Comparison of ENCODE assay signal across 11 cellular contexts in genomic region chr12:99529966-99530365, GRCh38.
DNase-seq lines count a peak whose midpoint lies in the region; ATAC-seq and TF ChIP-seq lines count a peak whose summit lies in the region.
"Had no signal": no experiment of that assay in that cellular context is flagged by ENCODE, and none has a peak within 500 bp of the region (broad histone marks: within the 10 kb centered on the region; RNA-seq: fewer than 3 reads in every experiment).

No MANE protein-coding gene starts in this region.

- peaks cover 28% of the 10 kb centered on the region for H3K4me1 ChIP-seq in OCI-LY3 (ENCODE audit: low read length)

- no peaks in the 10 kb centered on the region for H3K9me3 Mint-ChIP-seq in nephron progenitor cell

- H3K27ac Mint-ChIP-seq in nephron progenitor cell, result no peak overlapping the region

- H3K4me3 Mint-ChIP-seq in nephron progenitor cell, result no peak overlapping the region

- H4K20me1 ChIP-seq in OCI-LY3 (ENCODE audit: insufficient read depth, low read length), result no peaks in the 10 kb centered on the region

- no peaks in the 10 kb centered on the region for H3K4me1 Mint-ChIP-seq in nephron progenitor cell

- peaks cover 4% of the 10 kb centered on the region for H3K36me3 ChIP-seq in OCI-LY3 (replicated peaks; ENCODE audit: low read depth, low read length)
- H3K36me3 ChIP-seq: cardiac muscle cell had no signal

- H3K36me3 Mint-ChIP-seq in nephron progenitor cell (ENCODE audit: low read depth), result no peaks in the 10 kb centered on the region

- no peaks in the 10 kb centered on the region for H3K79me2 ChIP-seq in OCI-LY3 (ENCODE audit: low read length)

- no peak for TF ChIP-seq CTCF in OCI-LY3 (IDR thresholded peaks at IDR 0.05; ENCODE audit: low read depth, low read length)
- TF ChIP-seq CTCF in nephron progenitor cell (IDR thresholded peaks at IDR 0.05), result no peak

- DNase-seq in ACHN, result peak; percentile 50
- peak; percentile 2 for DNase-seq in GM19240 (ENCODE audit: insufficient read length, low spot score)
- DNase-seq in D341Med (ENCODE audit: low spot score), result no peak
- DNase-seq in NCI-H524 treated with DMSO at 0.1 percent for 48 hours (lab: John Stamatoyannopoulos, UW), result no peak
- no peak for DNase-seq in left cardiac atrium
- no peak for DNase-seq in nephron progenitor cell
- DNase-seq: NCI-H446 treated with DMSO at 0.1 percent for 48 hours had no signal

- no peaks in the 10 kb centered on the region for H3K27me3 ChIP-seq in OCI-LY3 (ENCODE audit: low read depth, low read length)
- H3K27me3 ChIP-seq: cardiac muscle cell had no signal

- no peaks in the 10 kb centered on the region for H3K27me3 Mint-ChIP-seq in nephron progenitor cell (ENCODE audit: low read depth, poor library complexity)

- no peak overlapping the region for H3K9ac ChIP-seq in OCI-LY3 (ENCODE audit: low read length)

- 0 out of 2 replicates have a peak overlapping the region, but pooled peaks have one; percentile 7 for H3K4me2 ChIP-seq in OCI-LY3 (ENCODE audit: low read length)

- H3K9me3 ChIP-seq in OCI-LY3 (ENCODE audit: insufficient read depth, low read length), result 0 out of 2 replicates have a peak, but pooled peaks cover 4% of the 10 kb centered on the region

- in situ Hi-C loops in ACHN (cut with HindIII; ENCODE audit: low pct_ligation_motif_present, low pct_unique_long_range_greater_than_20kb, low sequenced_read_pairs), result no loop called here

- peak overlapping the region; percentile 79 for H3K27ac ChIP-seq in OCI-LY3 (ENCODE audit: low read length)
- H3K27ac ChIP-seq: cardiac muscle cell had no signal

- ATAC-seq in HG02938 (IDR thresholded peaks at IDR 0.05; ENCODE audit: unreplicated experiment) (peak; percentile 98), left cardiac atrium (no peak)
- ATAC-seq: HCT116 had no signal

- no peak overlapping the region for H3K4me3 ChIP-seq in OCI-LY3 (ENCODE audit: low read length)
- H3K4me3 ChIP-seq: cardiac muscle cell had no signal

- H2AFZ ChIP-seq in OCI-LY3 (ENCODE audit: low read depth, low read length), result no peak overlapping the region

- intact Hi-C loops in left cardiac atrium (cut with DNase I), result no loop called here

Comparison
In these comparisons a context has a peak if more than half of its experiments do, and no peak if none do; other contexts are left out.
1. DNase-seq: peak in ACHN (single experiment) and GM19240 (single experiment); none in D341Med (single experiment), NCI-H524 treated with DMSO at 0.1 percent for 48 hours (single experiment), left cardiac atrium (single experiment) and nephron progenitor cell (single experiment).